In the genomic region with DNA sequence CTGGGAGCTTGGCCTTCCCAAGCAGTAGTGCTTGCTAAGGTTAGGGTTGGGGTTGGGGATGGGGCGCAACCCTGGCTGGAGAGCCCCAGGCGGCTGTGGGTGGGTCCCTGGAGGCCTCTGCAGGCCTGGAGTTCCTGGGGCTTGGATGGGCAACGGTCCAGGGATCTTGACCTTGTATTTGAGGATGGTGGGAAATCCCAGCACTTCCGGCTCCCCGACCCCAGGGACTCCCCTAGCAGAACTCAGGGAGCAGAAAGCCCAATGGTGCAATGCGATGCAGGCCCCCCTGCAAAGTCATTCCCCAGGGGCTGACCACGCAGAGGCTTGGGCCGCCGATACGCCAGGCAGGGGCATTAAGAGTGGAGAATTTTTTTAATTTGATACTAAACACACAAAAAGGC, we compare ENCODE assay signal across 8 cellular contexts. TPM values are rescaled to one million over a fixed set of nuclear protein-coding genes. Genes with fewer than 3 reads are reported as not detected.
DNase-seq lines count a peak whose midpoint lies in the region; ATAC-seq and TF ChIP-seq lines count a peak whose summit lies in the region.

No MANE protein-coding gene starts in this region.

- peaks cover 0 to 2% (median 2%) of the 10 kb centered on the region in 3 donors for H3K27me3 Mint-ChIP-seq in immature natural killer cell (ENCODE audit: low read depth in 3 of 3)

- H3K9me3 Mint-ChIP-seq in immature natural killer cell = no peaks in the 10 kb centered on the region

- peak overlapping the region; percentile 83 to 91 for H3K27ac ChIP-seq in ascending aorta
- H3K27ac ChIP-seq in subcutaneous abdominal adipose tissue (ENCODE audit: low read depth, low read length) = peak overlapping the region; percentile 83

- TF ChIP-seq CTCF in ascending aorta (IDR thresholded peaks at IDR 0.05) (no peak), GM10266 (IDR thresholded peaks at IDR 0.05; ENCODE audit: control insufficient read depth, insufficient read depth, low read depth, missing control alignments) (no peak)

- H3K9me3 ChIP-seq in ascending aorta (no peaks in the 10 kb centered on the region), subcutaneous abdominal adipose tissue (ENCODE audit: control insufficient read depth in 5 of 5, low read length in 5 of 5) (no peaks in the 10 kb centered on the region)

- ATAC-seq in HG03342 (IDR thresholded peaks at IDR 0.05; ENCODE audit: unreplicated experiment) = no peak

- H3K4me1 ChIP-seq in ascending aorta (peaks cover 0 to 14% of the 10 kb centered on the region in 2 donors), subcutaneous abdominal adipose tissue (ENCODE audit: control insufficient read depth in 5 of 5, insufficient read depth in 5 of 5, low read length in 5 of 5) (peaks cover 4 to 33% (median 27%) of the 10 kb centered on the region in 5 donors)

- no peaks in the 10 kb centered on the region for H3K36me3 Mint-ChIP-seq in immature natural killer cell

- H3K27ac Mint-ChIP-seq in immature natural killer cell = peak overlapping the region; percentile 42 to 87 (median 69)

- H3K27me3 ChIP-seq in ascending aorta (no peaks in the 10 kb centered on the region), subcutaneous abdominal adipose tissue (ENCODE audit: control insufficient read depth in 5 of 5, insufficient read depth in 4 of 5, low read length in 5 of 5) (peaks cover 0 to 7% (median 0%) of the 10 kb centered on the region in 5 donors)

- no peaks in the 10 kb centered on the region for H3K36me3 ChIP-seq in ascending aorta
- H3K36me3 ChIP-seq in subcutaneous abdominal adipose tissue (ENCODE audit: control insufficient read depth in 5 of 5, insufficient read depth in 5 of 5, low read length in 5 of 5) = no peaks in the 10 kb centered on the region

- in situ Hi-C loops in G401 (cut with HindIII; ENCODE audit: low sequenced_read_pairs) = no loop called here

- no peak for DNase-seq in Jurkat, Clone E6-1 (ENCODE audit: low read depth, low spot score)
- peak in 1 of 2 donors; percentile 73 for DNase-seq in ascending aorta (ENCODE audit: low spot score in 2 of 2)
- DNase-seq in immature natural killer cell = no peak
- DNase-seq in G401 (ENCODE audit: low spot score) = no peak
- no peak for DNase-seq in NCI-H82 treated with DMSO at 0.1 percent for 48 hours (lab: John Stamatoyannopoulos, UW; ENCODE audit: unreplicated experiment)
- no peak for DNase-seq in GM10266 (ENCODE audit: extremely low spot score)

- peak overlapping the region; percentile 83 to 88 (median 86) for H3K4me3 Mint-ChIP-seq in immature natural killer cell

- peak overlapping the region; percentile 58 for H3K4me3 ChIP-seq in Jurkat, Clone E6-1 (ENCODE audit: low read length)
- H3K4me3 ChIP-seq in ascending aorta (peak overlapping the region; percentile 68 to 76), subcutaneous abdominal adipose tissue (ENCODE audit: low read depth in 1 of 5, low read length in 5 of 5) (peak overlapping the region; percentile 32 to 69 (median 64))

- intact Hi-C loops in ascending aorta (cut with DNase I) = no loop called here

- H3K4me1 Mint-ChIP-seq in immature natural killer cell = peaks cover 7 to 8% of the 10 kb centered on the region in 2 donors

- peak overlapping the region in 4 of 5 donors; percentile 75 to 85 (median 78) for H3K9ac ChIP-seq in subcutaneous abdominal adipose tissue (ENCODE audit: low read length in 5 of 5)

RNA-seq across cellular contexts. Expression of gene MLPH, which starts 12.5 kb away (rescaled TPM):
- not detected for polyA plus RNA-seq in Jurkat, Clone E6-1 (2012; ENCODE audit: insufficient read depth, insufficient read length)
- 91.0 TPM for total RNA-seq in ascending aorta
- not detected for polyA plus RNA-seq in immature natural killer cell
- total RNA-seq in G401 (2014; rRNA removed; shearing (Covaris generic)) = 0.55 and 1.6 TPM in 2 replicates

Comparison
In these comparisons a context has a peak if more than half of its experiments do, and no peak if none do; other contexts are left out.
1. RNA of gene MLPH, which starts 12.5 kb away (total RNA-seq): 91.0 TPM in ascending aorta (single experiment); 0.55 to 1.6 TPM in G401; every median in the first group is over 10 times any median in the second.
2. Peak in every context shown above with its lines, with median percentiles within 50 percentile points of each other: H3K4me3 ChIP-seq.